In the genomic region with DNA sequence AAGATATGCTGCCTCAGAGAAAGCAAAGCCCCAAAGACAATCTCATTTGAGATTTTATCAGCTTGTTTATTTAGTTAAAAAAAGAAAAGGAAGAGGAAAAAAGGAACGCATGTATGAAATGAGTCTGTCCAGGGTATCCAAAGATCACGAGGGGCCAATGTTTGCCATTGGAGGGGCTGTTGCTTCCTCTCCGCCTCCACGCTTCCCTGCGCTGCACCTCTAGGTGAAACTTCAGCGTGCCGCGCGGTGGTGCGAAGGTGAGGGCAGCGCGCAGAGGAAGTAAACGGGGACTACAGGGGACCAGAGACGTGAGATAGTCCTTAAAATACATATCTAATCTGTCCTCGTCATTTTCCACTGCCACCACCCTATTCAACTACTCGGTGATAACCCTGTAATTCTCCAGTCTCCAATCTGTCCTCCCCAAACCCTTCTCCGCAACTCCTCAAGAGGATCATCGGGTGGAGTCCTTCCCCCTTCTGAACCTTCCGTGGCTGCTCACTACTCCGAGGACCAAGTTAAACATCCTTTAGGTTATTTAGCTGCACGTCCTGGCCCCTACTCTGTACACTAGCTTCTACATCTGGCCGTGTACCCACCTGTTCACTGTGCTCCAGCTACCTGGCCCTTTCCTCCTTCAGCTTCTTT, we compare ENCODE assay signal across 10 cellular contexts. TPM values are rescaled to one million over a fixed set of nuclear protein-coding genes. Genes with fewer than 3 reads are reported as not detected.
DNase-seq lines count a peak whose midpoint lies in the region; ATAC-seq, FAIRE-seq and TF ChIP-seq lines count a peak whose summit lies in the region.
"Had no signal": no experiment of that assay in that cellular context is flagged by ENCODE, and none has a peak within 500 bp of the region (broad histone marks: within the 10 kb centered on the region; RNA-seq: fewer than 3 reads in every experiment).

No MANE protein-coding gene starts in this region.

- H3K9me2 ChIP-seq in PC-9 (ENCODE audit: insufficient read depth), result no peaks in the 10 kb centered on the region

- POLR2A ChIA-PET in CD8-positive, alpha-beta T cell (lab: Charles Lee), result interaction anchor here (5.0 kb wide), 1 partner anchor 68 kb away, joined by 26 read pairs; no protein-coding TSS in a partner anchor
- POLR2A ChIA-PET in PC-9 (lab: Charles Lee; ENCODE audit: unreplicated experiment), result interaction anchor here (0.8 kb wide), 1 partner anchor 120 kb away, joined by 7 read pairs; no protein-coding TSS in a partner anchor

- TF ChIP-seq CTCF in CD8-positive, alpha-beta T cell (IDR thresholded peaks at IDR 0.05), result no peak
- TF ChIP-seq CTCF in PC-9 (conservative IDR thresholded peaks at IDR 0.05), result no peak

- no peak overlapping the region for H3K27ac Mint-ChIP-seq in CD8-positive, alpha-beta T cell
- H3K27ac Mint-ChIP-seq in effector memory CD8-positive, alpha-beta T cell, result peak overlapping the region in 1 of 2 donors; percentile 71

- no peak overlapping the region for H2AFZ ChIP-seq in PC-9

- peaks cover 16% of the 10 kb centered on the region for H3K4me1 ChIP-seq in CD8-positive, alpha-beta T cell (ENCODE audit: insufficient read depth, low read length)
- peaks cover 16% of the 10 kb centered on the region for H3K4me1 ChIP-seq in PC-9 (replicated peaks; ENCODE audit: insufficient read depth)

- peak; percentile 36 for ATAC-seq in CD8-positive, alpha-beta T cell
- peak; percentile 12 for ATAC-seq in effector memory CD8-positive, alpha-beta T cell (replicated peaks)
- no peak for ATAC-seq in HG02642 (IDR thresholded peaks at IDR 0.05; ENCODE audit: poor library complexity, unreplicated experiment)

- H3K27ac ChIP-seq in CD8-positive, alpha-beta T cell (ENCODE audit: low read depth, low read length), result no peak overlapping the region
- peak overlapping the region; percentile 7; the same call in 1 of the 2 replicates for H3K27ac ChIP-seq in PC-9

- H3K36me3 Mint-ChIP-seq in CD8-positive, alpha-beta T cell, result peaks cover 2% of the 10 kb centered on the region
- no peaks in the 10 kb centered on the region for H3K36me3 Mint-ChIP-seq in effector memory CD8-positive, alpha-beta T cell (ENCODE audit: insufficient read depth)

- H3F3A ChIP-seq in PC-9 (ENCODE audit: insufficient read depth, low read depth), result peaks cover 23% of the 10 kb centered on the region; the same call in 1 of the 2 replicates

- peak in 3 of 7 experiments; percentile 25 to 58 (median 35) for DNase-seq in CD8-positive, alpha-beta T cell
- DNase-seq in PC-9, result no peak
- DNase-seq in effector memory CD8-positive, alpha-beta T cell, result peak in 1 of 3 experiments; percentile 7
- DNase-seq in posterior vena cava (ENCODE audit: low spot score), result peak; percentile 81
- DNase-seq in activated CD4-positive, CD25-positive, alpha-beta regulatory T cell treated with anti-CD3 and anti-CD28 coated beads, Interleukin-2, amount 50 U/mL, for 72 hours, result no peak
- no peak for DNase-seq in H4 (ENCODE audit: low spot score)
- DNase-seq in urothelium cell line (ENCODE audit: low spot score), result no peak

- H4K20me1 ChIP-seq in PC-9 (ENCODE audit: insufficient read depth), result no peaks in the 10 kb centered on the region

- TSS peak; percentile 25 for BruUV-seq in PC-9 (replicated peaks; lab: Mats Ljungman, UMichigan)

- no peaks in the 10 kb centered on the region for H3K9me3 Mint-ChIP-seq in CD8-positive, alpha-beta T cell
- no peaks in the 10 kb centered on the region for H3K9me3 Mint-ChIP-seq in effector memory CD8-positive, alpha-beta T cell

- no peak for FAIRE-seq in urothelium cell line (lab: Jason Lieb, UNC)
- FAIRE-seq: endometrium had no signal

- H3K9me3 ChIP-seq in CD8-positive, alpha-beta T cell (ENCODE audit: low read length), result no peaks in the 10 kb centered on the region
- no peaks in the 10 kb centered on the region for H3K9me3 ChIP-seq in PC-9 (ENCODE audit: insufficient read depth, low read depth)

- H3K36me3 ChIP-seq in CD8-positive, alpha-beta T cell (ENCODE audit: insufficient read depth, low read length), result no peaks in the 10 kb centered on the region
- H3K36me3 ChIP-seq in PC-9 (ENCODE audit: low read depth), result no peaks in the 10 kb centered on the region

- CTCF ChIA-PET in CD8-positive, alpha-beta T cell (lab: Charles Lee), result interaction anchor here (0.6 to 4.4 kb wide), 5 partner anchors 68 to 122 kb away, joined by 3 to 42 read pairs (median 3); no protein-coding TSS in a partner anchor
- CTCF ChIA-PET in PC-9 (lab: Charles Lee), result interaction anchor here (0.6 kb wide), 1 partner anchor 66 kb away, joined by 3 read pairs; no protein-coding TSS in a partner anchor

- intact Hi-C loops in CD8-positive, alpha-beta T cell (cut with DNase I, micrococcal nuclease), result loop anchor here in 1 of 2 experiments (5.0 kb wide), 1 partner anchor 196 kb away; a partner anchor contains a TSS
- intact Hi-C loops in PC-9 (cut with micrococcal nuclease; ENCODE audit: unreplicated experiment) (no loop called here), posterior vena cava (cut with DNase I) (no loop called here)

- H3K79me2 ChIP-seq in PC-9 (ENCODE audit: low read depth), result peaks cover 30% of the 10 kb centered on the region

- peaks cover 28% of the 10 kb centered on the region for H3K27me3 Mint-ChIP-seq in CD8-positive, alpha-beta T cell (ENCODE audit: low read depth)
- no peaks in the 10 kb centered on the region for H3K27me3 Mint-ChIP-seq in effector memory CD8-positive, alpha-beta T cell

- peak overlapping the region; percentile 81 for H3K4me3 Mint-ChIP-seq in CD8-positive, alpha-beta T cell
- peak overlapping the region; percentile 82 to 83 for H3K4me3 Mint-ChIP-seq in effector memory CD8-positive, alpha-beta T cell

- peak overlapping the region; percentile 52 for H3K4me3 ChIP-seq in CD8-positive, alpha-beta T cell (ENCODE audit: low read depth, low read length)
- H3K4me3 ChIP-seq in PC-9, result peak overlapping the region; percentile 93; the same call in 1 of the 2 replicates

- no peaks in the 10 kb centered on the region for H3K27me3 ChIP-seq in CD8-positive, alpha-beta T cell (ENCODE audit: insufficient read depth, low read length)
- H3K27me3 ChIP-seq in PC-9 (ENCODE audit: insufficient read depth, low read depth), result no peaks in the 10 kb centered on the region

- H3K4me2 ChIP-seq in PC-9, result peak overlapping the region; percentile 94

- H3K4me1 Mint-ChIP-seq in CD8-positive, alpha-beta T cell (ENCODE audit: low read depth), result peaks cover 17% of the 10 kb centered on the region
- peaks cover 11 to 21% of the 10 kb centered on the region in 2 donors for H3K4me1 Mint-ChIP-seq in effector memory CD8-positive, alpha-beta T cell (ENCODE audit: low read depth in 2 of 2)

RNA-seq across cellular contexts. Expression of a gene that starts 1.1 kb away (rescaled TPM):
- 1 to 10 TPM; 2.0 to 2.1 TPM for total RNA-seq in CD8-positive, alpha-beta T cell
- total RNA-seq in PC-9 (2021), result 5.7 and 6.1 TPM in 2 replicates
- total RNA-seq in posterior vena cava, result 1 to 10 TPM; 6.2 to 7.6 TPM
- total RNA-seq in H4 (2014; rRNA removed; shearing (Covaris generic)), result 17.3 and 28.6 TPM in 2 replicates

RNA-seq across cellular contexts. Expression of a gene that starts 55.7 kb away (rescaled TPM):
- not detected for total RNA-seq in CD8-positive, alpha-beta T cell
- not detected in 2 replicates for total RNA-seq in PC-9 (2021)
- under 1 TPM in 1 of 2 donors, not detected in 1; 0.14 TPM for total RNA-seq in posterior vena cava
- 0.12 and 0.70 TPM in 2 replicates for total RNA-seq in H4 (2014; rRNA removed; shearing (Covaris generic))
- total RNA-seq: T-helper 1 cell treated with Interleukin-12 subunit alpha and Interleukin-12 subunit beta and Interleukin-4 antibody, amounts not matched to agents 30 ng/mL and 1 ng/mL, for 36 hours had no signal
